ENCODE assay signal across 1 cellular context in genomic region chr21:44580231-44580821, GRCh38.
TF ChIP-seq lines count a peak whose summit lies in the region.

Gene KRTAP10-5, minus strand, starts transcription at chr21:44580604. Its CDS starts 26 bp downstream, at chr21:44580578.

TF ChIP-seq in H1, 55 proteins besides CTCF, POLR2A, EP300 and RAD21:
- peak; percentile 61 for TF ChIP-seq ASH2L (IDR thresholded peaks at IDR 0.05; ENCODE audit: low read length)
